26 cellular contexts compared by ENCODE assay signal in the genomic region with DNA sequence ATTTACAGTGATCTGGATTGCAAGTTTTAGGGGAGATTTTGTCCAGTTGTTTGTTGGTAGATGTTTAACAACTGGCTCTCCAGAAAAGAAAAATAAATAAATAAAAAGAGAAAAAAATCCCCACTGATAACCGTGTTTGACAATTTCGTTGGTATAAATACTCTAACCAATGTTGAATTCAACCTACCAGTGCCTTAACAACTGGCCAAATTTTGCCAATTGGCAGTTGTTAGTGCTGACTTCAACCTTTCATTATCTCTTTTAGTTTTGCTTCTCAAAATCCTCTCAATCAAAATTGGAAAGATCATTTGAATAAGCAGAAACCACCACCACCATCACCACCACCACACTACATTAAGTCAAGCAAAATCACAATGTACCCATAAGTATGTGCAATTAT.
"Had no signal": no experiment of that assay in that cellular context is flagged by ENCODE, and none has a peak within 500 bp of the region (broad histone marks: within the 10 kb centered on the region; RNA-seq: fewer than 3 reads in every experiment).

No MANE protein-coding gene starts in this region.

- H3K36me3 ChIP-seq: colonic mucosa, esophagus squamous epithelium, gastrocnemius medialis, heart right ventricle, left lung, lower lobe of right lung had no signal

- H3K4me3 Mint-ChIP-seq: dendritic cell treated with granulocyte-macrophage colony-stimulating factor and Interleukin-4, amounts not matched to agents 40 ng/mL and 50 ng/mL, for 4 days; effector memory CD8-positive, alpha-beta T cell; endodermal cell; immature natural killer cell; mesothelial cell of epicardium had no signal

- H3K27ac Mint-ChIP-seq: dendritic cell treated with granulocyte-macrophage colony-stimulating factor and Interleukin-4, amounts not matched to agents 40 ng/mL and 50 ng/mL, for 4 days; effector memory CD8-positive, alpha-beta T cell; endodermal cell; immature natural killer cell; mesothelial cell of epicardium had no signal

- ATAC-seq: effector memory CD8-positive, alpha-beta T cell; esophagus mucosa; gastrocnemius medialis; heart right ventricle; left colon; left ventricle myocardium superior; mucosa of descending colon had no signal

- H3K27me3 Mint-ChIP-seq: dendritic cell treated with granulocyte-macrophage colony-stimulating factor and Interleukin-4, amounts not matched to agents 40 ng/mL and 50 ng/mL, for 4 days; effector memory CD8-positive, alpha-beta T cell had no signal

- H3K4me1 ChIP-seq: colonic mucosa, esophagus squamous epithelium, gastrocnemius medialis, left lung, lower lobe of right lung had no signal

- DNase-seq: colonic mucosa; cortex of kidney; effector CD8-positive, alpha-beta T cell; effector memory CD8-positive, alpha-beta T cell; endodermal cell; erythroblast; esophagus squamous epithelium; foreskin melanocyte; gastrocnemius medialis; glutamatergic neuron; heart right ventricle; hypothalamus; immature natural killer cell; islet precursor cell; kidney; left colon; left lung; left ventricle myocardium superior; lower lobe of right lung; mesenchymal stem cell; mucosa of descending colon had no signal

- H3K9me3 ChIP-seq: colonic mucosa, gastrocnemius medialis had no signal

- FAIRE-seq: endometrium, kidney had no signal

- H3K4me3 ChIP-seq: colonic mucosa, esophagus squamous epithelium, gastrocnemius medialis, heart right ventricle, left lung, lower lobe of right lung, mucosa of descending colon had no signal

- H3K36me3 Mint-ChIP-seq: immature natural killer cell had no signal

- H3K27me3 ChIP-seq: colonic mucosa, esophagus squamous epithelium, gastrocnemius medialis, heart right ventricle, left lung had no signal

- H3K4me1 Mint-ChIP-seq: endodermal cell, immature natural killer cell had no signal

- H3K27ac ChIP-seq: colonic mucosa, epithelial cell of prostate, esophagus squamous epithelium, gastrocnemius medialis, heart right ventricle, left lung, lower lobe of right lung had no signal
